21 cellular contexts compared by ENCODE assay signal in genomic region chr18:41227993-41228392, GRCh38.
DNase-seq lines count a peak whose midpoint lies in the region; ATAC-seq, FAIRE-seq and TF ChIP-seq lines count a peak whose summit lies in the region.
"Had no signal": no experiment of that assay in that cellular context is flagged by ENCODE, and none has a peak within 500 bp of the region (broad histone marks: within the 10 kb centered on the region; RNA-seq: fewer than 3 reads in every experiment).

No MANE protein-coding gene starts in this region.

- no peak overlapping the region for H3K27ac ChIP-seq in IMR-90 (ENCODE audit: insufficient read depth, low read length)
- no peak overlapping the region for H3K27ac ChIP-seq in foreskin keratinocyte
- no peak overlapping the region for H3K27ac ChIP-seq in CD8-positive, alpha-beta memory T cell (ENCODE audit: low read depth, low read length)
- H3K27ac ChIP-seq: 22Rv1; BLaER1 treated with 17β-estradiol and CSF1 and Interleukin-3, amounts not matched to agents 10 nM and 100 nM had no signal

- H3K79me1 ChIP-seq in IMR-90 (ENCODE audit: low read depth in 1 of 2, low read length in 2 of 2): no peaks in the 10 kb centered on the region

- POLR2A ChIA-PET in IMR-90 (lab: Charles Lee; ENCODE audit: unreplicated experiment): no interaction called here
- POLR2A ChIA-PET in CD8-positive, alpha-beta memory T cell (lab: Charles Lee): no interaction called here

- in situ Hi-C loops in IMR-90 (cut with MboI; ENCODE audit: low sequenced_read_pairs): no loop called here

- H4K91ac ChIP-seq in IMR-90 (ENCODE audit: insufficient read depth, low read depth, low read length): no peak overlapping the region

- no peak overlapping the region for H3K9ac ChIP-seq in IMR-90 (ENCODE audit: low read depth, low read length)
- H3K9ac ChIP-seq: BLaER1 treated with 17β-estradiol and CSF1 and Interleukin-3, amounts not matched to agents 10 nM and 100 nM had no signal

- no peak for FAIRE-seq in bronchial epithelial cell (lab: Jason Lieb, UNC)
- FAIRE-seq: GM12892, GM19239, HTR-8/SVneo had no signal

- no peak overlapping the region for H2BK5ac ChIP-seq in IMR-90 (ENCODE audit: low read depth, low read length, poor library complexity, severe bottlenecking)

- H3K4me2 ChIP-seq in IMR-90 (ENCODE audit: low read depth, low read length): no peak overlapping the region
- H3K4me2 ChIP-seq: BLaER1 treated with 17β-estradiol and CSF1 and Interleukin-3, amounts not matched to agents 10 nM and 100 nM had no signal

- H3K56ac ChIP-seq in IMR-90 (ENCODE audit: extremely low read depth, insufficient read depth, low read length): no peak overlapping the region; the same call in 1 of the 2 replicates

- H3K36me3 ChIP-seq in IMR-90 (ENCODE audit: control insufficient read depth, insufficient read depth, low read length) (no peaks in the 10 kb centered on the region), bronchial epithelial cell (ENCODE audit: control insufficient read depth, insufficient read depth, low read length) (no peaks in the 10 kb centered on the region)
- H3K36me3 ChIP-seq in CD8-positive, alpha-beta memory T cell (ENCODE audit: insufficient read depth, low read length): no peaks in the 10 kb centered on the region
- H3K36me3 ChIP-seq: BLaER1 treated with 17β-estradiol and CSF1 and Interleukin-3, amounts not matched to agents 10 nM and 100 nM had no signal

- H2AK9ac ChIP-seq in IMR-90 (replicated peaks; ENCODE audit: low read depth, low read length, poor library complexity): no peak overlapping the region

- H3K27ac Mint-ChIP-seq in CD8-positive, alpha-beta memory T cell: no peak overlapping the region
- H3K27ac Mint-ChIP-seq: CD4-positive, CD25-positive, alpha-beta regulatory T cell; HFFc6 had no signal

- no peak overlapping the region; the same call in 1 of the 2 replicates for H2BK20ac ChIP-seq in IMR-90 (ENCODE audit: low read depth, low read length)

- H2AFZ ChIP-seq in IMR-90 (replicated peaks; ENCODE audit: low read length, poor library complexity): no peak overlapping the region

- H4K5ac ChIP-seq in IMR-90 (ENCODE audit: low read depth, low read length): peak overlapping the region; percentile 58; the same call in 1 of the 2 replicates

- H2AK5ac ChIP-seq in IMR-90 (ENCODE audit: low read depth, low read length): no peak overlapping the region

- H3K4me1 ChIP-seq in IMR-90 (ENCODE audit: control insufficient read depth, insufficient read depth, low read length) (no peaks in the 10 kb centered on the region), foreskin keratinocyte (peaks cover 11% of the 10 kb centered on the region)
- no peaks in the 10 kb centered on the region for H3K4me1 ChIP-seq in CD8-positive, alpha-beta memory T cell (ENCODE audit: insufficient read depth, low read length)
- H3K4me1 ChIP-seq: BLaER1 treated with 17β-estradiol and CSF1 and Interleukin-3, amounts not matched to agents 10 nM and 100 nM had no signal

- ATAC-seq in IMR-90 (ENCODE audit: low read depth) (no peak), foreskin keratinocyte (peak; percentile 48)

- no peak overlapping the region for H4K8ac ChIP-seq in IMR-90 (ENCODE audit: low read depth in 2 of 2, low read length in 2 of 2)

- H3K18ac ChIP-seq in IMR-90 (ENCODE audit: low read depth, low read length): peak overlapping the region; percentile 52; the same call in 1 of the 2 replicates

- H3K27me3 Mint-ChIP-seq in CD8-positive, alpha-beta memory T cell: no peaks in the 10 kb centered on the region
- H3K27me3 Mint-ChIP-seq: CD4-positive, CD25-positive, alpha-beta regulatory T cell had no signal

- no peak overlapping the region for H3K4ac ChIP-seq in IMR-90 (ENCODE audit: low read depth, low read length)

- WGBS in IMR-90 (ENCODE audit: extremely low coverage in 2 of 2, insufficient read length in 1 of 2), 2 experiments: 100% methylated on average over 1 of the region's 1 CpG; no CpG with 5 or more reads in 1 of the 2 experiments

- no peaks in the 10 kb centered on the region for H4K20me1 ChIP-seq in IMR-90 (ENCODE audit: insufficient read depth, low read length)
- H4K20me1 ChIP-seq: BLaER1 treated with 17β-estradiol and CSF1 and Interleukin-3, amounts not matched to agents 10 nM and 100 nM had no signal

- TF ChIP-seq RAD21 in IMR-90 (IDR thresholded peaks at IDR 0.05; ENCODE audit: low read length): no peak

- no peak overlapping the region for H3K4me3 ChIP-seq in IMR-90 (ENCODE audit: insufficient read depth, low read depth, low read length)
- no peak overlapping the region for H3K4me3 ChIP-seq in bronchial epithelial cell (ENCODE audit: low read depth, low read length)
- H3K4me3 ChIP-seq in CD8-positive, alpha-beta memory T cell (ENCODE audit: low read length): no peak overlapping the region
- H3K4me3 ChIP-seq: BLaER1 treated with 17β-estradiol and CSF1 and Interleukin-3, amounts not matched to agents 10 nM and 100 nM had no signal

- TF ChIP-seq CTCF in IMR-90 (conservative IDR thresholded peaks at IDR 0.05; ENCODE audit: low read depth, low read length) (no peak), bronchial epithelial cell (IDR thresholded peaks at IDR 0.05; ENCODE audit: insufficient read depth, low read length, severe bottlenecking) (no peak), foreskin keratinocyte (conservative IDR thresholded peaks at IDR 0.05) (no peak)

- H3K23ac ChIP-seq in IMR-90 (ENCODE audit: low read depth, low read length): no peak overlapping the region

- H3K9me3 Mint-ChIP-seq in CD8-positive, alpha-beta memory T cell: peaks cover 4 to 17% (median 9%) of the 10 kb centered on the region in 5 donors

- CTCF ChIA-PET in IMR-90 (lab: Yijun Ruan, JAX): no interaction called here
- CTCF ChIA-PET in CD8-positive, alpha-beta memory T cell (lab: Charles Lee): no interaction called here

- dilution Hi-C loops in IMR-90 (cut with HindIII; ENCODE audit: low sequenced_read_pairs, unreplicated experiment): no loop called here

- no peaks in the 10 kb centered on the region for H3K4me1 Mint-ChIP-seq in CD8-positive, alpha-beta memory T cell
- H3K4me1 Mint-ChIP-seq: CD4-positive, CD25-positive, alpha-beta regulatory T cell had no signal

- H3K9me3 ChIP-seq in IMR-90 (ENCODE audit: control insufficient read depth, insufficient read depth, low read length): no peaks in the 10 kb centered on the region
- no peaks in the 10 kb centered on the region for H3K9me3 ChIP-seq in CD8-positive, alpha-beta memory T cell (ENCODE audit: low read length)
- H3K9me3 ChIP-seq: BLaER1 treated with 17β-estradiol and CSF1 and Interleukin-3, amounts not matched to agents 10 nM and 100 nM had no signal

- DNase-seq in DMS53 (lab: John Stamatoyannopoulos, UW) (peak; percentile 41), DMS53 treated with DMSO at 0.1 percent for 48 hours (lab: John Stamatoyannopoulos, UW; ENCODE audit: unreplicated experiment) (no peak), IMR-90 (no peak), bronchial epithelial cell (ENCODE audit: low read depth) (peak; percentile 72), foreskin keratinocyte (peak; percentile 16 to 37), NCI-H446 treated with DMSO at 0.1 percent for 48 hours (lab: John Stamatoyannopoulos, UW) (no peak), putamen (ENCODE audit: low spot score) (no peak)
- DNase-seq in CD8-positive, alpha-beta memory T cell: no peak
- DNase-seq: Calu3; CD4-positive, CD25-positive, alpha-beta regulatory T cell; DMS 273 treated with DMSO at 0.1 percent for 48 hours; DMS79 treated with DMSO at 0.1 percent for 48 hours; EL; GDM1; HCEC 1CT; HFFc6 had no signal

- no peaks in the 10 kb centered on the region for H3K27me3 ChIP-seq in IMR-90 (ENCODE audit: control insufficient read depth, insufficient read depth, low read length)
- no peaks in the 10 kb centered on the region for H3K27me3 ChIP-seq in bronchial epithelial cell (ENCODE audit: control insufficient read depth, insufficient read depth, low read length)
- no peaks in the 10 kb centered on the region for H3K27me3 ChIP-seq in foreskin keratinocyte
- H3K27me3 ChIP-seq in CD8-positive, alpha-beta memory T cell (ENCODE audit: insufficient read depth, low read length, poor library complexity, severe bottlenecking): no peaks in the 10 kb centered on the region
- H3K27me3 ChIP-seq: BLaER1 treated with 17β-estradiol and CSF1 and Interleukin-3, amounts not matched to agents 10 nM and 100 nM had no signal

- H2BK120ac ChIP-seq in IMR-90 (ENCODE audit: low read depth, low read length): no peak overlapping the region; the same call in 1 of the 2 replicates

- no peaks in the 10 kb centered on the region for H3K9me1 ChIP-seq in IMR-90 (ENCODE audit: insufficient read depth, low read length)

- no peak overlapping the region for H2BK15ac ChIP-seq in IMR-90 (ENCODE audit: low read depth, low read length)

- BruUV-seq in IMR-90 (replicated peaks; lab: Mats Ljungman, UMichigan): no TSS peak

- no peak overlapping the region for H3K14ac ChIP-seq in IMR-90 (replicated peaks; ENCODE audit: low read depth, low read length)

- TF ChIP-seq POLR2A in IMR-90 (IDR thresholded peaks at IDR 0.05; ENCODE audit: low read depth, low read length): no peak

- no peak overlapping the region for H3K4me3 Mint-ChIP-seq in CD8-positive, alpha-beta memory T cell
- H3K4me3 Mint-ChIP-seq: CD4-positive, CD25-positive, alpha-beta regulatory T cell; HFFc6 had no signal

- intact Hi-C loops in IMR-90 (cut with micrococcal nuclease): no loop called here

- H3K36me3 Mint-ChIP-seq in CD8-positive, alpha-beta memory T cell: no peaks in the 10 kb centered on the region
- H3K36me3 Mint-ChIP-seq: CD4-positive, CD25-positive, alpha-beta regulatory T cell had no signal

TF ChIP-seq in IMR-90, 13 proteins besides CTCF, POLR2A, EP300 and RAD21 (continues in another document):
- peak; percentile 93 for TF ChIP-seq MAFK (IDR thresholded peaks at IDR 0.05; ENCODE audit: low read depth, low read length)
- no peak for TF ChIP-seq SMC3 (IDR thresholded peaks at IDR 0.05; ENCODE audit: low read depth, low read length)
- TF ChIP-seq RCOR1 (IDR thresholded peaks at IDR 0.05; ENCODE audit: insufficient replicate concordance, low read length): no peak
- TF ChIP-seq RFX5 (IDR thresholded peaks at IDR 0.05; ENCODE audit: low read depth, low read length): no peak
- TF ChIP-seq, protein P1, sequence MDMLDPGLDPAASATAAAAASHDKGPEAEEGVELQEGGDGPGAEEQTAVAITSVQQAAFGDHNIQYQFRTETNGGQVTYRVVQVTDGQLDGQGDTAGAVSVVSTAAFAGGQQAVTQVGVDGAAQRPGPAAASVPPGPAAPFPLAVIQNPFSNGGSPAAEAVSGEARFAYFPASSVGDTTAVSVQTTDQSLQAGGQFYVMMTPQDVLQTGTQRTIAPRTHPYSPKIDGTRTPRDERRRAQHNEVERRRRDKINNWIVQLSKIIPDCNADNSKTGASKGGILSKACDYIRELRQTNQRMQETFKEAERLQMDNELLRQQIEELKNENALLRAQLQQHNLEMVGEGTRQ (IDR thresholded peaks at IDR 0.05; ENCODE audit: low read depth, low read length): no peak
- TF ChIP-seq MAZ (IDR thresholded peaks at IDR 0.05; ENCODE audit: borderline replicate concordance, low read depth, low read length): no peak
- TF ChIP-seq NFE2L2 (IDR thresholded peaks at IDR 0.05; ENCODE audit: low read depth, low read length): peak; percentile 84
- TF ChIP-seq BHLHE40 (IDR thresholded peaks at IDR 0.05; ENCODE audit: low read depth, low read length): no peak

Comparison
In these comparisons a context has a peak if more than half of its experiments do, and no peak if none do; other contexts are left out.
1. DNase-seq: peak in DMS53 (single experiment), bronchial epithelial cell (single experiment) and foreskin keratinocyte (2 of 2); none in DMS53 treated with DMSO at 0.1 percent for 48 hours (single experiment), IMR-90 (single experiment), NCI-H446 treated with DMSO at 0.1 percent for 48 hours (single experiment), CD8-positive, alpha-beta memory T cell (0 of 5) and putamen (single experiment).